1 cellular context compared by ENCODE assay signal in the genomic region with DNA sequence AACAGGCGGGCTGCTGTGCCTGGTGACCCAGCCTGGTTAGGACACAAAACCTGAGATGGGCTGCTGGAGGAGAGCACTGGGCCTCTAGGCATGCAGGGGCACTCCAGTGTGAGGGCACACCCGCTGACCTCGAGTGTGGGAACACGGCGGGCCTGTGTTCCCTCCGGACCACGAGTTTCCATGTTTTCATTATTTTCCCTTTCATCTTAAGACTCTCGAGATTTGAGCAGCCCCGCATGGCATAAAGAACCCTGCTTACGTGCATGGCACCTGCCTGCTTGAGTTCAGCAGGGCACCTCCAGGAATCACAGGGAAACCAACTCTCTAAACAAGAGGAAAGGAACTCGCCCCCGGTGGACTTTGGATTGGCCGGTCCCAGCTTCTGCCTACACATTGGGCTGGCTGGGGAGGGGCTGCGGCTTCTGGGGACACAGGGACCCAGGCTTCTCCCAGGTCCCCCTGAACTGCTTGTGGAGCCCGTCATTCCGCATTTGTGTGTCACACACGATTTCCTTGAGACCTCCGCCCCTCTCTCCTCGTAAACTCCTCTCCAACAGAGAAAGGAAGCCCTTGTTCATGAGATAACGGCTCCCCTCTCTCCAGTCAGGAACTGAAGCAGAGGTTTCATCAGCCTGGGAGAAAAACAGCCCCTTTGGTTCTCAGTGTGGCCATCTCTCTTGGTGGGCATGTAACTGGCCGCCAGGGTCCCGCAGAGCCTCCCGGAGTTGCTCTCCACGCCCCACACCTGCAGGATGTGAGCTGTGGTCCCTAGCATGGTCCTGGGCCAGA.
A peak's percentile ranks its signal among the peaks of the same experiment; 100 is the strongest.
TF ChIP-seq lines count a peak whose summit lies in the region.

No MANE protein-coding gene starts in this region.

TF ChIP-seq in HepG2, 621 proteins besides CTCF, POLR2A, EP300 and RAD21 (continued from another document and continues in another):
- TF ChIP-seq, protein P1, sequence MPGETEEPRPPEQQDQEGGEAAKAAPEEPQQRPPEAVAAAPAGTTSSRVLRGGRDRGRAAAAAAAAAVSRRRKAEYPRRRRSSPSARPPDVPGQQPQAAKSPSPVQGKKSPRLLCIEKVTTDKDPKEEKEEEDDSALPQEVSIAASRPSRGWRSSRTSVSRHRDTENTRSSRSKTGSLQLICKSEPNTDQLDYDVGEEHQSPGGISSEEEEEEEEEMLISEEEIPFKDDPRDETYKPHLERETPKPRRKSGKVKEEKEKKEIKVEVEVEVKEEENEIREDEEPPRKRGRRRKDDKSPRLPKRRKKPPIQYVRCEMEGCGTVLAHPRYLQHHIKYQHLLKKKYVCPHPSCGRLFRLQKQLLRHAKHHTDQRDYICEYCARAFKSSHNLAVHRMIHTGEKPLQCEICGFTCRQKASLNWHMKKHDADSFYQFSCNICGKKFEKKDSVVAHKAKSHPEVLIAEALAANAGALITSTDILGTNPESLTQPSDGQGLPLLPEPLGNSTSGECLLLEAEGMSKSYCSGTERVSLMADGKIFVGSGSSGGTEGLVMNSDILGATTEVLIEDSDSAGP (CRISPR knock-in tag; IDR thresholded peaks at IDR 0.05; ENCODE audit: borderline replicate concordance): peak; percentile 44; the same call in 1 of the 2 replicates
- no peak for TF ChIP-seq SOX13 (IDR thresholded peaks at IDR 0.05)
- peak in 1 of 2 experiments; percentile 41; a peak in 1 of 4 replicates for TF ChIP-seq SOX13 (CRISPR knock-in tag; conservative IDR thresholded peaks at IDR 0.05 in 1 of 2, IDR thresholded peaks at IDR 0.05 in 1 of 2)
- peak; percentile 90; the same call in 1 of the 2 replicates for TF ChIP-seq ZNF124 (CRISPR knock-in tag; IDR thresholded peaks at IDR 0.05)
- TF ChIP-seq SATB2 (CRISPR knock-in tag; IDR thresholded peaks at IDR 0.05): no peak
- peak; percentile 82; the same call in 1 of the 2 replicates for TF ChIP-seq ZNF598 (CRISPR knock-in tag; IDR thresholded peaks at IDR 0.05; ENCODE audit: borderline replicate concordance)
- TF ChIP-seq ESRRA (CRISPR knock-in tag; IDR thresholded peaks at IDR 0.05; ENCODE audit: low read depth): no peak
- 0 out of 2 replicates have a peak, but pooled peaks have one; percentile 39 for TF ChIP-seq ZNF766 (CRISPR knock-in tag; IDR thresholded peaks at IDR 0.05; ENCODE audit: borderline replicate concordance)
- no peak for TF ChIP-seq JUN (CRISPR knock-in tag; IDR thresholded peaks at IDR 0.05)
- peak; percentile 77; the same call in 1 of the 2 replicates for TF ChIP-seq FOXC1 (CRISPR knock-in tag; IDR thresholded peaks at IDR 0.05; ENCODE audit: borderline replicate concordance)
- TF ChIP-seq ZNF160 (CRISPR knock-in tag; IDR thresholded peaks at IDR 0.05): no peak
- TF ChIP-seq IKZF4 (CRISPR knock-in tag; IDR thresholded peaks at IDR 0.05; ENCODE audit: borderline replicate concordance, low read depth, not compliant biosample characterization): peak; percentile 70
- TF ChIP-seq MZF1 (CRISPR knock-in tag; IDR thresholded peaks at IDR 0.05; ENCODE audit: borderline replicate concordance): no peak
- no peak for TF ChIP-seq FOXK2 (IDR thresholded peaks at IDR 0.05)
- TF ChIP-seq, protein P2, sequence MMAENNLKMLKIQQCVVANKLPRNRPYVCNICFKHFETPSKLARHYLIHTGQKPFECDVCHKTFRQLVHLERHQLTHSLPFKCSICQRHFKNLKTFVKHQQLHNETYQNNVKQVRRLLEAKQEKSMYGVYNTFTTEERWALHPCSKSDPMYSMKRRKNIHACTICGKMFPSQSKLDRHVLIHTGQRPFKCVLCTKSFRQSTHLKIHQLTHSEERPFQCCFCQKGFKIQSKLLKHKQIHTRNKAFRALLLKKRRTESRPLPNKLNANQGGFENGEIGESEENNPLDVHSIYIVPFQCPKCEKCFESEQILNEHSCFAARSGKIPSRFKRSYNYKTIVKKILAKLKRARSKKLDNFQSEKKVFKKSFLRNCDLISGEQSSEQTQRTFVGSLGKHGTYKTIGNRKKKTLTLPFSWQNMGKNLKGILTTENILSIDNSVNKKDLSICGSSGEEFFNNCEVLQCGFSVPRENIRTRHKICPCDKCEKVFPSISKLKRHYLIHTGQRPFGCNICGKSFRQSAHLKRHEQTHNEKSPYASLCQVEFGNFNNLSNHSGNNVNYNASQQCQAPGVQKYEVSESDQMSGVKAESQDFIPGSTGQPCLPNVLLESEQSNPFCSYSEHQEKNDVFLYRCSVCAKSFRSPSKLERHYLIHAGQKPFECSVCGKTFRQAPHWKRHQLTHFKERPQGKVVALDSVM (CRISPR knock-in tag; IDR thresholded peaks at IDR 0.05): no peak
- TF ChIP-seq, protein P3, sequence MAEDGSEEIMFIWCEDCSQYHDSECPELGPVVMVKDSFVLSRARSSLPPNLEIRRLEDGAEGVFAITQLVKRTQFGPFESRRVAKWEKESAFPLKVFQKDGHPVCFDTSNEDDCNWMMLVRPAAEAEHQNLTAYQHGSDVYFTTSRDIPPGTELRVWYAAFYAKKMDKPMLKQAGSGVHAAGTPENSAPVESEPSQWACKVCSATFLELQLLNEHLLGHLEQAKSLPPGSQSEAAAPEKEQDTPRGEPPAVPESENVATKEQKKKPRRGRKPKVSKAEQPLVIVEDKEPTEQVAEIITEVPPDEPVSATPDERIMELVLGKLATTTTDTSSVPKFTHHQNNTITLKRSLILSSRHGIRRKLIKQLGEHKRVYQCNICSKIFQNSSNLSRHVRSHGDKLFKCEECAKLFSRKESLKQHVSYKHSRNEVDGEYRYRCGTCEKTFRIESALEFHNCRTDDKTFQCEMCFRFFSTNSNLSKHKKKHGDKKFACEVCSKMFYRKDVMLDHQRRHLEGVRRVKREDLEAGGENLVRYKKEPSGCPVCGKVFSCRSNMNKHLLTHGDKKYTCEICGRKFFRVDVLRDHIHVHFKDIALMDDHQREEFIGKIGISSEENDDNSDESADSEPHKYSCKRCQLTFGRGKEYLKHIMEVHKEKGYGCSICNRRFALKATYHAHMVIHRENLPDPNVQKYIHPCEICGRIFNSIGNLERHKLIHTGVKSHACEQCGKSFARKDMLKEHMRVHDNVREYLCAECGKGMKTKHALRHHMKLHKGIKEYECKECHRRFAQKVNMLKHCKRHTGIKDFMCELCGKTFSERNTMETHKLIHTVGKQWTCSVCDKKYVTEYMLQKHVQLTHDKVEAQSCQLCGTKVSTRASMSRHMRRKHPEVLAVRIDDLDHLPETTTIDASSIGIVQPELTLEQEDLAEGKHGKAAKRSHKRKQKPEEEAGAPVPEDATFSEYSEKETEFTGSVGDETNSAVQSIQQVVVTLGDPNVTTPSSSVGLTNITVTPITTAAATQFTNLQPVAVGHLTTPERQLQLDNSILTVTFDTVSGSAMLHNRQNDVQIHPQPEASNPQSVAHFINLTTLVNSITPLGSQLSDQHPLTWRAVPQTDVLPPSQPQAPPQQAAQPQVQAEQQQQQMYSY (CRISPR knock-in tag; IDR thresholded peaks at IDR 0.05): no peak
- TF ChIP-seq, protein P4, sequence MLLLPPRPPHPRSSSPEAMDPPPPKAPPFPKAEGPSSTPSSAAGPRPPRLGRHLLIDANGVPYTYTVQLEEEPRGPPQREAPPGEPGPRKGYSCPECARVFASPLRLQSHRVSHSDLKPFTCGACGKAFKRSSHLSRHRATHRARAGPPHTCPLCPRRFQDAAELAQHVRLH (CRISPR knock-in tag; IDR thresholded peaks at IDR 0.05; ENCODE audit: borderline replicate concordance, low read depth): peak; percentile 60; the same call in 1 of the 2 replicates
- TF ChIP-seq, protein P5, sequence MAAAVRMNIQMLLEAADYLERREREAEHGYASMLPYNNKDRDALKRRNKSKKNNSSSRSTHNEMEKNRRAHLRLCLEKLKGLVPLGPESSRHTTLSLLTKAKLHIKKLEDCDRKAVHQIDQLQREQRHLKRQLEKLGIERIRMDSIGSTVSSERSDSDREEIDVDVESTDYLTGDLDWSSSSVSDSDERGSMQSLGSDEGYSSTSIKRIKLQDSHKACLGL (CRISPR knock-in tag; IDR thresholded peaks at IDR 0.05): no peak
- TF ChIP-seq ZNF616 (CRISPR knock-in tag; IDR thresholded peaks at IDR 0.05; ENCODE audit: low read depth): 0 out of 2 replicates have a peak, but pooled peaks have one; percentile 69
- no peak for TF ChIP-seq ZNF24 (IDR thresholded peaks at IDR 0.05)
- TF ChIP-seq, protein P6, sequence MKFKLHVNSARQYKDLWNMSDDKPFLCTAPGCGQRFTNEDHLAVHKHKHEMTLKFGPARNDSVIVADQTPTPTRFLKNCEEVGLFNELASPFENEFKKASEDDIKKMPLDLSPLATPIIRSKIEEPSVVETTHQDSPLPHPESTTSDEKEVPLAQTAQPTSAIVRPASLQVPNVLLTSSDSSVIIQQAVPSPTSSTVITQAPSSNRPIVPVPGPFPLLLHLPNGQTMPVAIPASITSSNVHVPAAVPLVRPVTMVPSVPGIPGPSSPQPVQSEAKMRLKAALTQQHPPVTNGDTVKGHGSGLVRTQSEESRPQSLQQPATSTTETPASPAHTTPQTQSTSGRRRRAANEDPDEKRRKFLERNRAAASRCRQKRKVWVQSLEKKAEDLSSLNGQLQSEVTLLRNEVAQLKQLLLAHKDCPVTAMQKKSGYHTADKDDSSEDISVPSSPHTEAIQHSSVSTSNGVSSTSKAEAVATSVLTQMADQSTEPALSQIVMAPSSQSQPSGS (CRISPR knock-in tag; IDR thresholded peaks at IDR 0.05): peak; percentile 27; the same call in 1 of the 2 replicates
- TF ChIP-seq CREM (IDR thresholded peaks at IDR 0.05): no peak
- TF ChIP-seq CREM (CRISPR knock-in tag; IDR thresholded peaks at IDR 0.05): no peak
- no peak for TF ChIP-seq HES4 (CRISPR knock-in tag; IDR thresholded peaks at IDR 0.05; ENCODE audit: borderline replicate concordance)
- peak; percentile 56; the same call in 1 of the 2 replicates for TF ChIP-seq TOPORS (CRISPR knock-in tag; IDR thresholded peaks at IDR 0.05)
- 0 out of 2 replicates have a peak, but pooled peaks have one; percentile 34 for TF ChIP-seq ELF1 (CRISPR knock-in tag; IDR thresholded peaks at IDR 0.05)
- TF ChIP-seq MIER2 (CRISPR knock-in tag; IDR thresholded peaks at IDR 0.05): no peak
- TF ChIP-seq, protein P7, sequence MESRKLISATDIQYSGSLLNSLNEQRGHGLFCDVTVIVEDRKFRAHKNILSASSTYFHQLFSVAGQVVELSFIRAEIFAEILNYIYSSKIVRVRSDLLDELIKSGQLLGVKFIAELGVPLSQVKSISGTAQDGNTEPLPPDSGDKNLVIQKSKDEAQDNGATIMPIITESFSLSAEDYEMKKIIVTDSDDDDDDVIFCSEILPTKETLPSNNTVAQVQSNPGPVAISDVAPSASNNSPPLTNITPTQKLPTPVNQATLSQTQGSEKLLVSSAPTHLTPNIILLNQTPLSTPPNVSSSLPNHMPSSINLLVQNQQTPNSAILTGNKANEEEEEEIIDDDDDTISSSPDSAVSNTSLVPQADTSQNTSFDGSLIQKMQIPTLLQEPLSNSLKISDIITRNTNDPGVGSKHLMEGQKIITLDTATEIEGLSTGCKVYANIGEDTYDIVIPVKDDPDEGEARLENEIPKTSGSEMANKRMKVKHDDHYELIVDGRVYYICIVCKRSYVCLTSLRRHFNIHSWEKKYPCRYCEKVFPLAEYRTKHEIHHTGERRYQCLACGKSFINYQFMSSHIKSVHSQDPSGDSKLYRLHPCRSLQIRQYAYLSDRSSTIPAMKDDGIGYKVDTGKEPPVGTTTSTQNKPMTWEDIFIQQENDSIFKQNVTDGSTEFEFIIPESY (CRISPR knock-in tag; IDR thresholded peaks at IDR 0.05): peak; percentile 42; the same call in 1 of the 2 replicates
- peak; percentile 38; the same call in 1 of the 2 replicates for TF ChIP-seq ZNF563 (CRISPR knock-in tag; IDR thresholded peaks at IDR 0.05)
- TF ChIP-seq RXRB (CRISPR knock-in tag; IDR thresholded peaks at IDR 0.05; ENCODE audit: borderline replicate concordance): peak; percentile 69
- no peak for TF ChIP-seq HMG20B (CRISPR knock-in tag; conservative IDR thresholded peaks at IDR 0.05)
- TF ChIP-seq ZNF431 (CRISPR knock-in tag; IDR thresholded peaks at IDR 0.05; ENCODE audit: borderline replicate concordance, low read depth): peak; percentile 63; the same call in 1 of the 2 replicates
- peak; percentile 83 for TF ChIP-seq RARA (CRISPR knock-in tag; IDR thresholded peaks at IDR 0.05)
- TF ChIP-seq ZNF432 (CRISPR knock-in tag; IDR thresholded peaks at IDR 0.05; ENCODE audit: borderline replicate concordance): no peak
- TF ChIP-seq, protein P8, sequence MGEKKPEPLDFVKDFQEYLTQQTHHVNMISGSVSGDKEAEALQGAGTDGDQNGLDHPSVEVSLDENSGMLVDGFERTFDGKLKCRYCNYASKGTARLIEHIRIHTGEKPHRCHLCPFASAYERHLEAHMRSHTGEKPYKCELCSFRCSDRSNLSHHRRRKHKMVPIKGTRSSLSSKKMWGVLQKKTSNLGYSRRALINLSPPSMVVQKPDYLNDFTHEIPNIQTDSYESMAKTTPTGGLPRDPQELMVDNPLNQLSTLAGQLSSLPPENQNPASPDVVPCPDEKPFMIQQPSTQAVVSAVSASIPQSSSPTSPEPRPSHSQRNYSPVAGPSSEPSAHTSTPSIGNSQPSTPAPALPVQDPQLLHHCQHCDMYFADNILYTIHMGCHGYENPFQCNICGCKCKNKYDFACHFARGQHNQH (CRISPR knock-in tag; IDR thresholded peaks at IDR 0.05): peak; percentile 88; the same call in 1 of the 2 replicates
- peak; percentile 28; the same call in 1 of the 2 replicates for TF ChIP-seq SAP130 (CRISPR knock-in tag; IDR thresholded peaks at IDR 0.05; ENCODE audit: low read depth)
- TF ChIP-seq, protein P9, sequence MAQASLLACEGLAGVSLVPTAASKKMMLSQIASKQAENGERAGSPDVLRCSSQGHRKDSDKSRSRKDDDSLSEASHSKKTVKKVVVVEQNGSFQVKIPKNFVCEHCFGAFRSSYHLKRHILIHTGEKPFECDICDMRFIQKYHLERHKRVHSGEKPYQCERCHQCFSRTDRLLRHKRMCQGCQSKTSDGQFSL (CRISPR knock-in tag; IDR thresholded peaks at IDR 0.05): no peak
- 0 out of 2 replicates have a peak, but pooled peaks have one; percentile 11 for TF ChIP-seq KLF11 (CRISPR knock-in tag; IDR thresholded peaks at IDR 0.05)
- TF ChIP-seq, protein P10, sequence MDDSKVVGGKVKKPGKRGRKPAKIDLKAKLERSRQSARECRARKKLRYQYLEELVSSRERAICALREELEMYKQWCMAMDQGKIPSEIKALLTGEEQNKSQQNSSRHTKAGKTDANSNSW (CRISPR knock-in tag; IDR thresholded peaks at IDR 0.05; ENCODE audit: borderline replicate concordance): no peak
- TF ChIP-seq, protein P11, sequence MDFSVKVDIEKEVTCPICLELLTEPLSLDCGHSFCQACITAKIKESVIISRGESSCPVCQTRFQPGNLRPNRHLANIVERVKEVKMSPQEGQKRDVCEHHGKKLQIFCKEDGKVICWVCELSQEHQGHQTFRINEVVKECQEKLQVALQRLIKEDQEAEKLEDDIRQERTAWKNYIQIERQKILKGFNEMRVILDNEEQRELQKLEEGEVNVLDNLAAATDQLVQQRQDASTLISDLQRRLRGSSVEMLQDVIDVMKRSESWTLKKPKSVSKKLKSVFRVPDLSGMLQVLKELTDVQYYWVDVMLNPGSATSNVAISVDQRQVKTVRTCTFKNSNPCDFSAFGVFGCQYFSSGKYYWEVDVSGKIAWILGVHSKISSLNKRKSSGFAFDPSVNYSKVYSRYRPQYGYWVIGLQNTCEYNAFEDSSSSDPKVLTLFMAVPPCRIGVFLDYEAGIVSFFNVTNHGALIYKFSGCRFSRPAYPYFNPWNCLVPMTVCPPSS (IDR thresholded peaks at IDR 0.05): no peak
- TF ChIP-seq, protein P12, sequence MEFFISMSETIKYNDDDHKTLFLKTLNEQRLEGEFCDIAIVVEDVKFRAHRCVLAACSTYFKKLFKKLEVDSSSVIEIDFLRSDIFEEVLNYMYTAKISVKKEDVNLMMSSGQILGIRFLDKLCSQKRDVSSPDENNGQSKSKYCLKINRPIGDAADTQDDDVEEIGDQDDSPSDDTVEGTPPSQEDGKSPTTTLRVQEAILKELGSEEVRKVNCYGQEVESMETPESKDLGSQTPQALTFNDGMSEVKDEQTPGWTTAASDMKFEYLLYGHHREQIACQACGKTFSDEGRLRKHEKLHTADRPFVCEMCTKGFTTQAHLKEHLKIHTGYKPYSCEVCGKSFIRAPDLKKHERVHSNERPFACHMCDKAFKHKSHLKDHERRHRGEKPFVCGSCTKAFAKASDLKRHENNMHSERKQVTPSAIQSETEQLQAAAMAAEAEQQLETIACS (CRISPR knock-in tag; IDR thresholded peaks at IDR 0.05): no peak
- peak; percentile 46; the same call in 1 of the 2 replicates for TF ChIP-seq POGZ (CRISPR knock-in tag; IDR thresholded peaks at IDR 0.05)
- 0 out of 2 replicates have a peak, but pooled peaks have one; percentile 6 for TF ChIP-seq SP5 (CRISPR knock-in tag; IDR thresholded peaks at IDR 0.05; ENCODE audit: borderline replicate concordance, low read depth)
